In the genomic region with DNA sequence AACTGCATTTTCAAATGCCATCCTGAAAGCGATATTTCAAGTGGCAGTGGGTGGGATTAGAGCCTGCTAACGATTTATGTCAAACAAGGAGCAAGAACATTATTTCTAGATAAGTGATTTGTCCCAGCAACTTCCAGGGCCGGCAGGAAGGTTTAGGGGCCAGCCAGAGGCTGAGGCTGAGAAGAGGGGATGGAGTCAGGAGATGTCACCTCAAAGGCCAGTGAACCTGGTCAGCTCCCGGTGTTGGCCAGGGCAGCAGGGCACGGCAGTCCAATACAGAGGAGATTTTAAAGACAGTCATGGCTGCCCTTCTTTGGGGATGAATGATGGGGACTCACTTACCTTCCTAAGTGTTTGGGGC, we compare ENCODE assay signal across 8 cellular contexts.
A peak's percentile ranks its signal among the peaks of the same experiment; 100 is the strongest.
DNase-seq lines count a peak whose midpoint lies in the region; ATAC-seq and TF ChIP-seq lines count a peak whose summit lies in the region.

No MANE protein-coding gene starts in this region.

- H3K4me3 Mint-ChIP-seq in IgD-negative memory B cell (peak overlapping the region; percentile 78 to 93 (median 82)), neural progenitor cell (peak overlapping the region; percentile 84)
- H3K4me3 Mint-ChIP-seq in dendritic cell treated with granulocyte-macrophage colony-stimulating factor and Interleukin-4, amounts not matched to agents 40 ng/mL and 50 ng/mL, for 4 days, result peak overlapping the region; percentile 75

- H4K20me1 ChIP-seq in neural progenitor cell (ENCODE audit: low read depth), result peaks cover 83% of the 10 kb centered on the region

- no peak overlapping the region for H3K9ac ChIP-seq in neural progenitor cell

- H3K27me3 Mint-ChIP-seq in IgD-negative memory B cell (peaks cover 7% of the 10 kb centered on the region), neural progenitor cell (ENCODE audit: insufficient read depth, low read depth) (peaks cover 2% of the 10 kb centered on the region)
- no peaks in the 10 kb centered on the region for H3K27me3 Mint-ChIP-seq in dendritic cell treated with granulocyte-macrophage colony-stimulating factor and Interleukin-4, amounts not matched to agents 40 ng/mL and 50 ng/mL, for 4 days

- no peaks in the 10 kb centered on the region for H3K9me3 Mint-ChIP-seq in IgD-negative memory B cell
- no peaks in the 10 kb centered on the region for H3K9me3 Mint-ChIP-seq in dendritic cell treated with granulocyte-macrophage colony-stimulating factor and Interleukin-4, amounts not matched to agents 40 ng/mL and 50 ng/mL, for 4 days
- H3K9me3 Mint-ChIP-seq in neural progenitor cell, result no peaks in the 10 kb centered on the region

- peaks cover 46% of the 10 kb centered on the region for H3K27me3 ChIP-seq in neural progenitor cell

- H3K4me1 ChIP-seq in neural progenitor cell, result peaks cover 59% of the 10 kb centered on the region

- H3K4me3 ChIP-seq in AG10803 (ENCODE audit: low read length), result peak overlapping the region; percentile 49; the same call in 1 of the 2 replicates
- H3K4me3 ChIP-seq in neural progenitor cell, result peak overlapping the region; percentile 82

- H3F3A ChIP-seq in neural progenitor cell (ENCODE audit: low read depth), result peaks cover 42% of the 10 kb centered on the region

- H3K27ac Mint-ChIP-seq in IgD-negative memory B cell (peak overlapping the region; percentile 65 to 95 (median 86)), neural progenitor cell (peak overlapping the region; percentile 17)
- H3K27ac Mint-ChIP-seq in dendritic cell treated with granulocyte-macrophage colony-stimulating factor and Interleukin-4, amounts not matched to agents 40 ng/mL and 50 ng/mL, for 4 days, result peak overlapping the region; percentile 87

- H3K36me3 ChIP-seq in neural progenitor cell, result no peaks in the 10 kb centered on the region

- TF ChIP-seq CTCF in AG10803 (conservative IDR thresholded peaks at IDR 0.05; ENCODE audit: low read length), result no peak
- no peak for TF ChIP-seq CTCF in neural progenitor cell (IDR thresholded peaks at IDR 0.05)

- H3K27ac ChIP-seq in neural progenitor cell, result no peak overlapping the region

- H3K36me3 Mint-ChIP-seq in IgD-negative memory B cell, result no peaks in the 10 kb centered on the region
- H3K36me3 Mint-ChIP-seq in dendritic cell treated with granulocyte-macrophage colony-stimulating factor and Interleukin-4, amounts not matched to agents 40 ng/mL and 50 ng/mL, for 4 days (ENCODE audit: low read depth), result peaks cover 36% of the 10 kb centered on the region
- H3K36me3 Mint-ChIP-seq in neural progenitor cell, result peaks cover 9% of the 10 kb centered on the region

- H3K79me2 ChIP-seq in neural progenitor cell (ENCODE audit: low read depth), result peaks cover 31% of the 10 kb centered on the region

- intact Hi-C loops in dendritic cell treated with granulocyte-macrophage colony-stimulating factor and Interleukin-4, amounts not matched to agents 40 ng/mL and 50 ng/mL, for 4 days (cut with micrococcal nuclease), result no loop called here

- H3K4me1 Mint-ChIP-seq in IgD-negative memory B cell (peaks cover 25 to 40% (median 34%) of the 10 kb centered on the region in 3 donors), neural progenitor cell (peaks cover 77% of the 10 kb centered on the region)
- H3K4me1 Mint-ChIP-seq in dendritic cell treated with granulocyte-macrophage colony-stimulating factor and Interleukin-4, amounts not matched to agents 40 ng/mL and 50 ng/mL, for 4 days (ENCODE audit: low read depth), result peaks cover 86% of the 10 kb centered on the region

- peak overlapping the region; percentile 99 for H3K4me2 ChIP-seq in neural progenitor cell

- no peak overlapping the region for H2AFZ ChIP-seq in neural progenitor cell (replicated peaks)

- no peak for ATAC-seq in GM18520 (IDR thresholded peaks at IDR 0.05; ENCODE audit: unreplicated experiment)

- no peak for DNase-seq in AG10803 (ENCODE audit: low read depth)
- no peak for DNase-seq in neural progenitor cell (ENCODE audit: low spot score)
- no peak for DNase-seq in NCI-H1105 treated with DMSO at 0.1 percent for 48 hours (lab: John Stamatoyannopoulos, UW)
- DNase-seq in iPS-NIHi7 (ENCODE audit: extremely low spot score), result no peak
- no peak for DNase-seq in NCI-H69 (lab: John Stamatoyannopoulos, UW)

- no peaks in the 10 kb centered on the region for H3K9me3 ChIP-seq in neural progenitor cell (ENCODE audit: low read depth)

Comparison
In these comparisons a context has a peak if more than half of its experiments do, and no peak if none do; other contexts are left out.
1. H3K27ac Mint-ChIP-seq: peak in every context shown above with its lines; median percentile 87 in dendritic cell treated with granulocyte-macrophage colony-stimulating factor and Interleukin-4, amounts not matched to agents 40 ng/mL and 50 ng/mL, for 4 days; 86 in IgD-negative memory B cell; 17 in neural progenitor cell.